ENCODE assay signal across 1 cellular context in the genomic region with DNA sequence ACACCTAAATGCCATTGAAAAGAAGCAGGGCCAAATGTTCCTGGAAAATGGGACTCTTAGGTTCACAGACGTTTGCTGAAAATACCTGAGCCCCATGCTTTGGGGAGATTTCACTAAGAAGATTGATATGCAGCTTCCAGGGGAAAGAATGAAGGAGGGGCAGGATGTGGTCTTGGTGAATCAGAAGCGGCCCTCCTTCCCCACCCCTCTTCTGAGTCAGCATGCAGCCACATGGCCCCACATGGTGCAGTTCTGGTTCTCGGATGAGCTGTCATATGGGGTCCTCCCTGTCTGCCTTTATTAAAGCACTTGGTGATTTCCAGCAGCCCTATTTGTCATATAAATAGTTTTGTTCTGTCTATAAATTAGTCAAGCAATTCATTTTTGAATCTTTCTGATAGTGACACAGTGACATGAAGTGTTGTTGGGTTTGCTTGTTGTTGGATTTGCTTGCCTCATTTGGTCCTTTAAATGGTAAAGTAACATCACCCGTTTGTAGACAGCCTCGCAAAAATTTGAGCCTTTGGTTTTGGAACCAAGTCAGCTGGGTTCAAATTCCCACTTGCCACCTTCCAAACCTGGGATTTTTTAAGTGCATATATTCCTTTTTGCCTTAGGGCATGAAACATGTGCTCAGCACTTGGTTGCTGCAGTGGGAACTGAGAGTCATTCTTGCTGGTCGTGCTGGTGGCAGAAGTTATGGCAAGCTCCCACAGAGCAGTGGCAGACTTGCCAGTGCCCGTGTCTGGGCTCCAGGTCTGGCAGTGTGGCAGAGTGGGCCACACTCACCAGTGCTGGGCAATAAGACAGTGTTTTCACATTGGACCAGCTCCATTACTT.
TF ChIP-seq lines count a peak whose summit lies in the region.

No MANE protein-coding gene starts in this region.

TF ChIP-seq in K562, 482 proteins besides CTCF, POLR2A, EP300 and RAD21 (continued from another document and continues in another):
- TF ChIP-seq NR3C1 (CRISPR knock-in tag; IDR thresholded peaks at IDR 0.05) (no peak), KAT2B (IDR thresholded peaks at IDR 0.05; ENCODE audit: low read depth, low read length) (no peak), SETDB1 (IDR thresholded peaks at IDR 0.05; ENCODE audit: low read length) (no peak), NFE2L1 (tag; IDR thresholded peaks at IDR 0.05; ENCODE audit: borderline replicate concordance, low read depth) (no peak), RBFOX2 (IDR thresholded peaks at IDR 0.05; ENCODE audit: low read depth, low read length) (0 out of 2 replicates have a peak, but pooled peaks have one; percentile 29), ZNF263 (CRISPR knock-in tag; IDR thresholded peaks at IDR 0.05; ENCODE audit: borderline replicate concordance) (peak; percentile 69; the same call in 1 of the 2 replicates), RBM39 (optimal IDR thresholded peaks at IDR 0.05; ENCODE audit: low read depth, low read length) (no peak), ZNF551 (CRISPR knock-in tag; IDR thresholded peaks at IDR 0.05) (no peak), ARID1B (IDR thresholded peaks at IDR 0.05) (peak; percentile 82), L3MBTL2 (IDR thresholded peaks at IDR 0.05) (peak; percentile 96), ZNF75A (CRISPR knock-in tag; IDR thresholded peaks at IDR 0.05) (no peak), PTBP1 (IDR thresholded peaks at IDR 0.05; ENCODE audit: low read depth, low read length) (no peak), ERF (CRISPR knock-in tag; IDR thresholded peaks at IDR 0.05) (no peak), LCOR (CRISPR knock-in tag; IDR thresholded peaks at IDR 0.05) (peak; percentile 64), ZNF41 (CRISPR knock-in tag; conservative IDR thresholded peaks at IDR 0.05) (no peak), SRF (CRISPR knock-in tag; IDR thresholded peaks at IDR 0.05) (no peak), PTTG1 (tag; IDR thresholded peaks at IDR 0.05; ENCODE audit: low read depth) (no peak), DDX20 (tag; IDR thresholded peaks at IDR 0.05; ENCODE audit: low read depth) (no peak), GABPB1 (CRISPR knock-in tag; IDR thresholded peaks at IDR 0.05) (peak; percentile 74), KHSRP (IDR thresholded peaks at IDR 0.05) (no peak), SMAD4 (CRISPR knock-in tag; conservative IDR thresholded peaks at IDR 0.05) (no peak)
- TF ChIP-seq, protein P1, sequence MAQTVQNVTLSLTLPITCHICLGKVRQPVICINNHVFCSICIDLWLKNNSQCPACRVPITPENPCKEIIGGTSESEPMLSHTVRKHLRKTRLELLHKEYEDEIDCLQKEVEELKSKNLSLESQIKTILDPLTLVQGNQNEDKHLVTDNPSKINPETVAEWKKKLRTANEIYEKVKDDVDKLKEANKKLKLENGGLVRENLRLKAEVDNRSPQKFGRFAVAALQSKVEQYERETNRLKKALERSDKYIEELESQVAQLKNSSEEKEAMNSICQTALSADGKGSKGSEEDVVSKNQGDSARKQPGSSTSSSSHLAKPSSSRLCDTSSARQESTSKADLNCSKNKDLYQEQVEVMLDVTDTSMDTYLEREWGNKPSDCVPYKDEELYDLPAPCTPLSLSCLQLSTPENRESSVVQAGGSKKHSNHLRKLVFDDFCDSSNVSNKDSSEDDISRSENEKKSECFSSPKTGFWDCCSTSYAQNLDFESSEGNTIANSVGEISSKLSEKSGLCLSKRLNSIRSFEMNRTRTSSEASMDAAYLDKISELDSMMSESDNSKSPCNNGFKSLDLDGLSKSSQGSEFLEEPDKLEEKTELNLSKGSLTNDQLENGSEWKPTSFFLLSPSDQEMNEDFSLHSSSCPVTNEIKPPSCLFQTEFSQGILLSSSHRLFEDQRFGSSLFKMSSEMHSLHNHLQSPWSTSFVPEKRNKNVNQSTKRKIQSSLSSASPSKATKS (CRISPR knock-in tag; IDR thresholded peaks at IDR 0.05) = no peak
- TF ChIP-seq, protein P2, sequence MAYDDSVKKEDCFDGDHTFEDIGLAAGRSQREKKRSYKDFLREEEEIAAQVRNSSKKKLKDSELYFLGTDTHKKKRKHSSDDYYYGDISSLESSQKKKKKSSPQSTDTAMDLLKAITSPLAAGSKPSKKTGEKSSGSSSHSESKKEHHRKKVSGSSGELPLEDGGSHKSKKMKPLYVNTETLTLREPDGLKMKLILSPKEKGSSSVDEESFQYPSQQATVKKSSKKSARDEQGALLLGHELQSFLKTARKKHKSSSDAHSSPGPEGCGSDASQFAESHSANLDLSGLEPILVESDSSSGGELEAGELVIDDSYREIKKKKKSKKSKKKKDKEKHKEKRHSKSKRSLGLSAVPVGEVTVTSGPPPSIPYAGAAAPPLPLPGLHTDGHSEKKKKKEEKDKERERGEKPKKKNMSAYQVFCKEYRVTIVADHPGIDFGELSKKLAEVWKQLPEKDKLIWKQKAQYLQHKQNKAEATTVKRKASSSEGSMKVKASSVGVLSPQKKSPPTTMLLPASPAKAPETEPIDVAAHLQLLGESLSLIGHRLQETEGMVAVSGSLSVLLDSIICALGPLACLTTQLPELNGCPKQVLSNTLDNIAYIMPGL (CRISPR knock-in tag; IDR thresholded peaks at IDR 0.05) = no peak
- TF ChIP-seq, protein P3, sequence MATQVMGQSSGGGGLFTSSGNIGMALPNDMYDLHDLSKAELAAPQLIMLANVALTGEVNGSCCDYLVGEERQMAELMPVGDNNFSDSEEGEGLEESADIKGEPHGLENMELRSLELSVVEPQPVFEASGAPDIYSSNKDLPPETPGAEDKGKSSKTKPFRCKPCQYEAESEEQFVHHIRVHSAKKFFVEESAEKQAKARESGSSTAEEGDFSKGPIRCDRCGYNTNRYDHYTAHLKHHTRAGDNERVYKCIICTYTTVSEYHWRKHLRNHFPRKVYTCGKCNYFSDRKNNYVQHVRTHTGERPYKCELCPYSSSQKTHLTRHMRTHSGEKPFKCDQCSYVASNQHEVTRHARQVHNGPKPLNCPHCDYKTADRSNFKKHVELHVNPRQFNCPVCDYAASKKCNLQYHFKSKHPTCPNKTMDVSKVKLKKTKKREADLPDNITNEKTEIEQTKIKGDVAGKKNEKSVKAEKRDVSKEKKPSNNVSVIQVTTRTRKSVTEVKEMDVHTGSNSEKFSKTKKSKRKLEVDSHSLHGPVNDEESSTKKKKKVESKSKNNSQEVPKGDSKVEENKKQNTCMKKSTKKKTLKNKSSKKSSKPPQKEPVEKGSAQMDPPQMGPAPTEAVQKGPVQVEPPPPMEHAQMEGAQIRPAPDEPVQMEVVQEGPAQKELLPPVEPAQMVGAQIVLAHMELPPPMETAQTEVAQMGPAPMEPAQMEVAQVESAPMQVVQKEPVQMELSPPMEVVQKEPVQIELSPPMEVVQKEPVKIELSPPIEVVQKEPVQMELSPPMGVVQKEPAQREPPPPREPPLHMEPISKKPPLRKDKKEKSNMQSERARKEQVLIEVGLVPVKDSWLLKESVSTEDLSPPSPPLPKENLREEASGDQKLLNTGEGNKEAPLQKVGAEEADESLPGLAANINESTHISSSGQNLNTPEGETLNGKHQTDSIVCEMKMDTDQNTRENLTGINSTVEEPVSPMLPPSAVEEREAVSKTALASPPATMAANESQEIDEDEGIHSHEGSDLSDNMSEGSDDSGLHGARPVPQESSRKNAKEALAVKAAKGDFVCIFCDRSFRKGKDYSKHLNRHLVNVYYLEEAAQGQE (CRISPR knock-in tag; IDR thresholded peaks at IDR 0.05; ENCODE audit: low read depth) = no peak
- TF ChIP-seq, protein P4, sequence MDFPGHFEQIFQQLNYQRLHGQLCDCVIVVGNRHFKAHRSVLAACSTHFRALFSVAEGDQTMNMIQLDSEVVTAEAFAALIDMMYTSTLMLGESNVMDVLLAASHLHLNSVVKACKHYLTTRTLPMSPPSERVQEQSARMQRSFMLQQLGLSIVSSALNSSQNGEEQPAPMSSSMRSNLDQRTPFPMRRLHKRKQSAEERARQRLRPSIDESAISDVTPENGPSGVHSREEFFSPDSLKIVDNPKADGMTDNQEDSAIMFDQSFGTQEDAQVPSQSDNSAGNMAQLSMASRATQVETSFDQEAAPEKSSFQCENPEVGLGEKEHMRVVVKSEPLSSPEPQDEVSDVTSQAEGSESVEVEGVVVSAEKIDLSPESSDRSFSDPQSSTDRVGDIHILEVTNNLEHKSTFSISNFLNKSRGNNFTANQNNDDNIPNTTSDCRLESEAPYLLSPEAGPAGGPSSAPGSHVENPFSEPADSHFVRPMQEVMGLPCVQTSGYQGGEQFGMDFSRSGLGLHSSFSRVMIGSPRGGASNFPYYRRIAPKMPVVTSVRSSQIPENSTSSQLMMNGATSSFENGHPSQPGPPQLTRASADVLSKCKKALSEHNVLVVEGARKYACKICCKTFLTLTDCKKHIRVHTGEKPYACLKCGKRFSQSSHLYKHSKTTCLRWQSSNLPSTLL (IDR thresholded peaks at IDR 0.05) = no peak
- TF ChIP-seq, protein P5, sequence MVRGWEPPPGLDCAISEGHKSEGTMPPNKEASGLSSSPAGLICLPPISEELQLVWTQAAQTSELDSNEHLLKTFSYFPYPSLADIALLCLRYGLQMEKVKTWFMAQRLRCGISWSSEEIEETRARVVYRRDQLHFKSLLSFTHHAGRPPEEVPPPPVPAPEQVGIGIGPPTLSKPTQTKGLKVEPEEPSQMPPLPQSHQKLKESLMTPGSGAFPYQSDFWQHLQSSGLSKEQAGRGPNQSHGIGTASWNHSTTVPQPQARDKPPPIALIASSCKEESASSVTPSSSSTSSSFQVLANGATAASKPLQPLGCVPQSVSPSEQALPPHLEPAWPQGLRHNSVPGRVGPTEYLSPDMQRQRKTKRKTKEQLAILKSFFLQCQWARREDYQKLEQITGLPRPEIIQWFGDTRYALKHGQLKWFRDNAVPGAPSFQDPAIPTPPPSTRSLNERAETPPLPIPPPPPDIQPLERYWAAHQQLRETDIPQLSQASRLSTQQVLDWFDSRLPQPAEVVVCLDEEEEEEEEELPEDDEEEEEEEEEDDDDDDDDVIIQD (CRISPR knock-in tag; IDR thresholded peaks at IDR 0.05) = no peak
- TF ChIP-seq, protein P6, sequence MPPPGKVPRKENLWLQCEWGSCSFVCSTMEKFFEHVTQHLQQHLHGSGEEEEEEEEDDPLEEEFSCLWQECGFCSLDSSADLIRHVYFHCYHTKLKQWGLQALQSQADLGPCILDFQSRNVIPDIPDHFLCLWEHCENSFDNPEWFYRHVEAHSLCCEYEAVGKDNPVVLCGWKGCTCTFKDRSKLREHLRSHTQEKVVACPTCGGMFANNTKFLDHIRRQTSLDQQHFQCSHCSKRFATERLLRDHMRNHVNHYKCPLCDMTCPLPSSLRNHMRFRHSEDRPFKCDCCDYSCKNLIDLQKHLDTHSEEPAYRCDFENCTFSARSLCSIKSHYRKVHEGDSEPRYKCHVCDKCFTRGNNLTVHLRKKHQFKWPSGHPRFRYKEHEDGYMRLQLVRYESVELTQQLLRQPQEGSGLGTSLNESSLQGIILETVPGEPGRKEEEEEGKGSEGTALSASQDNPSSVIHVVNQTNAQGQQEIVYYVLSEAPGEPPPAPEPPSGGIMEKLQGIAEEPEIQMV (tag; conservative IDR thresholded peaks at IDR 0.05; ENCODE audit: low read depth) = no peak
- TF ChIP-seq, protein P7, sequence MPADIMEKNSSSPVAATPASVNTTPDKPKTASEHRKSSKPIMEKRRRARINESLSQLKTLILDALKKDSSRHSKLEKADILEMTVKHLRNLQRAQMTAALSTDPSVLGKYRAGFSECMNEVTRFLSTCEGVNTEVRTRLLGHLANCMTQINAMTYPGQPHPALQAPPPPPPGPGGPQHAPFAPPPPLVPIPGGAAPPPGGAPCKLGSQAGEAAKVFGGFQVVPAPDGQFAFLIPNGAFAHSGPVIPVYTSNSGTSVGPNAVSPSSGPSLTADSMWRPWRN (IDR thresholded peaks at IDR 0.05; ENCODE audit: low read depth) = no peak
- TF ChIP-seq, protein P8, sequence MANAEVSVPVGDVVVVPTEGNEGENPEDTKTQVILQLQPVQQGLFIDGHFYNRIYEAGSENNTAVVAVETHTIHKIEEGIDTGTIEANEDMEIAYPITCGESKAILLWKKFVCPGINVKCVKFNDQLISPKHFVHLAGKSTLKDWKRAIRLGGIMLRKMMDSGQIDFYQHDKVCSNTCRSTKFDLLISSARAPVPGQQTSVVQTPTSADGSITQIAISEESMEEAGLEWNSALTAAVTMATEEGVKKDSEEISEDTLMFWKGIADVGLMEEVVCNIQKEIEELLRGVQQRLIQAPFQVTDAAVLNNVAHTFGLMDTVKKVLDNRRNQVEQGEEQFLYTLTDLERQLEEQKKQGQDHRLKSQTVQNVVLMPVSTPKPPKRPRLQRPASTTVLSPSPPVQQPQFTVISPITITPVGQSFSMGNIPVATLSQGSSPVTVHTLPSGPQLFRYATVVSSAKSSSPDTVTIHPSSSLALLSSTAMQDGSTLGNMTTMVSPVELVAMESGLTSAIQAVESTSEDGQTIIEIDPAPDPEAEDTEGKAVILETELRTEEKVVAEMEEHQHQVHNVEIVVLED (CRISPR knock-in tag; IDR thresholded peaks at IDR 0.05) = no peak
- TF ChIP-seq, protein P9, sequence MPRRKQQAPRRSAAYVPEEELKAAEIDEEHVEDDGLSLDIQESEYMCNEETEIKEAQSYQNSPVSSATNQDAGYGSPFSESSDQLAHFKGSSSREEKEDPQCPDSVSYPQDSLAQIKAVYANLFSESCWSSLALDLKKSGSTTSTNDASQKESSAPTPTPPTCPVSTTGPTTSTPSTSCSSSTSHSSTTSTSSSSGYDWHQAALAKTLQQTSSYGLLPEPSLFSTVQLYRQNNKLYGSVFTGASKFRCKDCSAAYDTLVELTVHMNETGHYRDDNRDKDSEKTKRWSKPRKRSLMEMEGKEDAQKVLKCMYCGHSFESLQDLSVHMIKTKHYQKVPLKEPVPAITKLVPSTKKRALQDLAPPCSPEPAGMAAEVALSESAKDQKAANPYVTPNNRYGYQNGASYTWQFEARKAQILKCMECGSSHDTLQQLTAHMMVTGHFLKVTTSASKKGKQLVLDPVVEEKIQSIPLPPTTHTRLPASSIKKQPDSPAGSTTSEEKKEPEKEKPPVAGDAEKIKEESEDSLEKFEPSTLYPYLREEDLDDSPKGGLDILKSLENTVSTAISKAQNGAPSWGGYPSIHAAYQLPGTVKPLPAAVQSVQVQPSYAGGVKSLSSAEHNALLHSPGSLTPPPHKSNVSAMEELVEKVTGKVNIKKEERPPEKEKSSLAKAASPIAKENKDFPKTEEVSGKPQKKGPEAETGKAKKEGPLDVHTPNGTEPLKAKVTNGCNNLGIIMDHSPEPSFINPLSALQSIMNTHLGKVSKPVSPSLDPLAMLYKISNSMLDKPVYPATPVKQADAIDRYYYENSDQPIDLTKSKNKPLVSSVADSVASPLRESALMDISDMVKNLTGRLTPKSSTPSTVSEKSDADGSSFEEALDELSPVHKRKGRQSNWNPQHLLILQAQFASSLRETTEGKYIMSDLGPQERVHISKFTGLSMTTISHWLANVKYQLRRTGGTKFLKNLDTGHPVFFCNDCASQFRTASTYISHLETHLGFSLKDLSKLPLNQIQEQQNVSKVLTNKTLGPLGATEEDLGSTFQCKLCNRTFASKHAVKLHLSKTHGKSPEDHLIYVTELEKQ (CRISPR knock-in tag; IDR thresholded peaks at IDR 0.05) = no peak
- TF ChIP-seq, protein P10, sequence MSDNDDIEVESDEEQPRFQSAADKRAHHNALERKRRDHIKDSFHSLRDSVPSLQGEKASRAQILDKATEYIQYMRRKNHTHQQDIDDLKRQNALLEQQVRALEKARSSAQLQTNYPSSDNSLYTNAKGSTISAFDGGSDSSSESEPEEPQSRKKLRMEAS (CRISPR knock-in tag; IDR thresholded peaks at IDR 0.05) = peak; percentile 96
- TF ChIP-seq, protein P11, sequence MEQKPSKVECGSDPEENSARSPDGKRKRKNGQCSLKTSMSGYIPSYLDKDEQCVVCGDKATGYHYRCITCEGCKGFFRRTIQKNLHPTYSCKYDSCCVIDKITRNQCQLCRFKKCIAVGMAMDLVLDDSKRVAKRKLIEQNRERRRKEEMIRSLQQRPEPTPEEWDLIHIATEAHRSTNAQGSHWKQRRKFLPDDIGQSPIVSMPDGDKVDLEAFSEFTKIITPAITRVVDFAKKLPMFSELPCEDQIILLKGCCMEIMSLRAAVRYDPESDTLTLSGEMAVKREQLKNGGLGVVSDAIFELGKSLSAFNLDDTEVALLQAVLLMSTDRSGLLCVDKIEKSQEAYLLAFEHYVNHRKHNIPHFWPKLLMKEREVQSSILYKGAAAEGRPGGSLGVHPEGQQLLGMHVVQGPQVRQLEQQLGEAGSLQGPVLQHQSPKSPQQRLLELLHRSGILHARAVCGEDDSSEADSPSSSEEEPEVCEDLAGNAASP (IDR thresholded peaks at IDR 0.05) = no peak
